Comparison of ENCODE assay signal across 26 cellular contexts in genomic region chrX:24876782-24877315, GRCh38.
DNase-seq lines count a peak whose midpoint lies in the region; FAIRE-seq and TF ChIP-seq lines count a peak whose summit lies in the region.
"Had no signal": no experiment of that assay in that cellular context is flagged by ENCODE, and none has a peak within 500 bp of the region (broad histone marks: within the 10 kb centered on the region; RNA-seq: fewer than 3 reads in every experiment).

No MANE protein-coding gene starts in this region.

- peaks cover 70% of the 10 kb centered on the region for H3K4me1 ChIP-seq in neural progenitor cell
- H3K4me1 ChIP-seq: body of pancreas, heart left ventricle, vagina had no signal

- no peaks in the 10 kb centered on the region for H3K9me3 ChIP-seq in neural progenitor cell (ENCODE audit: low read depth)
- H3K9me3 ChIP-seq: body of pancreas, heart left ventricle, thoracic aorta, vagina had no signal

- H3K36me3 Mint-ChIP-seq in neural progenitor cell: peaks cover 6% of the 10 kb centered on the region
- no peaks in the 10 kb centered on the region for H3K36me3 Mint-ChIP-seq in HFFc6 (ENCODE audit: low read depth)

- TF ChIP-seq POLR2A in erythroblast (IDR thresholded peaks at IDR 0.05; ENCODE audit: low read length): no peak

- H3K27ac ChIP-seq in VCaP (0 out of 2 replicates have a peak overlapping the region, but pooled peaks have one; percentile 21), neural progenitor cell (peak overlapping the region; percentile 96)
- H3K27ac ChIP-seq: body of pancreas, heart left ventricle, thoracic aorta, vagina had no signal

- peak; percentile 31 for FAIRE-seq in HTR-8/SVneo (lab: Jason Lieb, UNC)
- FAIRE-seq: GM12878, HepG2 had no signal

- H3K9me3 Mint-ChIP-seq in neural progenitor cell (no peaks in the 10 kb centered on the region), HFFc6 (no peaks in the 10 kb centered on the region)
- H3K9me3 Mint-ChIP-seq: activated B cell treated with CpG ODN at 0.5 μM for 24 hours, CD14-positive monocyte had no signal

- TF ChIP-seq CTCF in VCaP (conservative IDR thresholded peaks at IDR 0.05): no peak
- no peak for TF ChIP-seq CTCF in neural progenitor cell (IDR thresholded peaks at IDR 0.05)
- no peak for TF ChIP-seq CTCF in HFFc6 (IDR thresholded peaks at IDR 0.05)

- H3K4me1 Mint-ChIP-seq in neural progenitor cell (peaks cover 57% of the 10 kb centered on the region), HFFc6 (ENCODE audit: low read depth) (0 out of 2 replicates have a peak, but pooled peaks cover 4% of the 10 kb centered on the region)
- H3K4me1 Mint-ChIP-seq: activated B cell treated with CpG ODN at 0.5 μM for 24 hours; activated CD8-positive, alpha-beta memory T cell treated with anti-CD3 and anti-CD28 coated beads, Interleukin-2, amount 10 ng/mL, durations not matched to agents 7 days and 5 days; CD14-positive monocyte had no signal

- H3K36me3 ChIP-seq in neural progenitor cell: no peaks in the 10 kb centered on the region
- H3K36me3 ChIP-seq: heart left ventricle, thoracic aorta, vagina had no signal

- H3K4me2 ChIP-seq in neural progenitor cell: peak overlapping the region; percentile 75

- no peaks in the 10 kb centered on the region for H3K27me3 ChIP-seq in neural progenitor cell
- H3K27me3 ChIP-seq: body of pancreas, vagina had no signal

- H3K9ac ChIP-seq in neural progenitor cell: no peak overlapping the region

- DNase-seq in HTR-8/SVneo (ENCODE audit: insufficient read length, low spot score): no peak
- DNase-seq in NCI-H2081 (lab: John Stamatoyannopoulos, UW): peak; percentile 86 to 90
- peak; percentile 66 for DNase-seq in neural progenitor cell (ENCODE audit: low spot score)
- DNase-seq in DMS153 treated with DMSO at 0.1 percent for 48 hours (lab: John Stamatoyannopoulos, UW; ENCODE audit: unreplicated experiment): no peak
- no peak for DNase-seq in cerebellar cortex (ENCODE audit: low spot score)
- DNase-seq in HFFc6: no peak
- DNase-seq in erythroblast (lab: John Stamatoyannopoulos, UW): no peak
- DNase-seq: activated B cell treated with CpG ODN at 0.5 μM for 24 hours; activated CD8-positive, alpha-beta memory T cell treated with anti-CD3 and anti-CD28 coated beads, Interleukin-2, amount 10 ng/mL, durations not matched to agents 7 days and 5 days; activated naive CD4-positive, alpha-beta T cell; activated T-cell treated with anti-CD3 and anti-CD28 coated beads, Interleukin-2, amount 50 U/mL, for 48 hours; body of pancreas; EL; heart left ventricle; Kasumi-1; mammary epithelial cell; NCI-H187 treated with DMSO at 0.1 percent for 48 hours; NCI-H446; SIG-M5; stimulated activated naive CD4-positive, alpha-beta T cell treated with Interleukin-2 at 50 U/mL for 16 hours had no signal

- H3F3A ChIP-seq in neural progenitor cell (ENCODE audit: low read depth): peaks cover 50% of the 10 kb centered on the region

- H4K20me1 ChIP-seq in neural progenitor cell (ENCODE audit: low read depth): no peaks in the 10 kb centered on the region

- peak overlapping the region; percentile 97 for H3K27ac Mint-ChIP-seq in neural progenitor cell
- no peak overlapping the region for H3K27ac Mint-ChIP-seq in HFFc6
- H3K27ac Mint-ChIP-seq: activated B cell treated with CpG ODN at 0.5 μM for 24 hours; activated CD8-positive, alpha-beta memory T cell treated with anti-CD3 and anti-CD28 coated beads, Interleukin-2, amount 10 ng/mL, durations not matched to agents 7 days and 5 days; CD14-positive monocyte had no signal

- H3K27me3 Mint-ChIP-seq in neural progenitor cell (ENCODE audit: insufficient read depth, low read depth) (peaks cover 2% of the 10 kb centered on the region), HFFc6 (ENCODE audit: insufficient read depth) (no peaks in the 10 kb centered on the region; the same call in 1 of the 2 replicates)
- H3K27me3 Mint-ChIP-seq: activated B cell treated with CpG ODN at 0.5 μM for 24 hours; activated CD8-positive, alpha-beta memory T cell treated with anti-CD3 and anti-CD28 coated beads, Interleukin-2, amount 10 ng/mL, durations not matched to agents 7 days and 5 days had no signal

- peaks cover 13% of the 10 kb centered on the region for H3K79me2 ChIP-seq in neural progenitor cell (ENCODE audit: low read depth)

- H3K4me3 Mint-ChIP-seq in neural progenitor cell: peak overlapping the region; percentile 67
- no peak overlapping the region for H3K4me3 Mint-ChIP-seq in HFFc6
- H3K4me3 Mint-ChIP-seq: activated B cell treated with CpG ODN at 0.5 μM for 24 hours; activated CD8-positive, alpha-beta memory T cell treated with anti-CD3 and anti-CD28 coated beads, Interleukin-2, amount 10 ng/mL, durations not matched to agents 7 days and 5 days; CD14-positive monocyte had no signal

- H2AFZ ChIP-seq in neural progenitor cell (replicated peaks): no peak overlapping the region

- peak overlapping the region; percentile 21 for H3K4me3 ChIP-seq in neural progenitor cell
- H3K4me3 ChIP-seq: body of pancreas, GM12878, heart left ventricle, thoracic aorta, vagina had no signal

Comparison
In these comparisons a context has a peak if more than half of its experiments do, and no peak if none do; other contexts are left out.
1. DNase-seq: peak in NCI-H2081 (2 of 2) and neural progenitor cell (single experiment); none in HTR-8/SVneo (single experiment), DMS153 treated with DMSO at 0.1 percent for 48 hours (single experiment), cerebellar cortex (single experiment), HFFc6 (single experiment) and erythroblast (0 of 2).